Comparison of ENCODE assay signal across 8 cellular contexts in genomic region chr11:123653997-123654565, GRCh38. TPM values are rescaled to one million over a fixed set of nuclear protein-coding genes. Genes with fewer than 3 reads are reported as not detected.
DNase-seq lines count a peak whose midpoint lies in the region; ATAC-seq and TF ChIP-seq lines count a peak whose summit lies in the region.

No MANE protein-coding gene starts in this region.

- no peaks in the 10 kb centered on the region for H3K36me3 ChIP-seq in KMS-11 (ENCODE audit: insufficient read depth)
- no peaks in the 10 kb centered on the region for H3K36me3 ChIP-seq in uterus

- H3K9me3 Mint-ChIP-seq in naive thymus-derived CD8-positive, alpha-beta T cell: peaks cover 0 to 18% (median 7%) of the 10 kb centered on the region in 9 donors

- peak overlapping the region; percentile 44; the same call in 1 of the 2 replicates for H3K4me2 ChIP-seq in KMS-11

- H4K20me1 ChIP-seq in KMS-11 (ENCODE audit: insufficient read depth): no peaks in the 10 kb centered on the region

- H3K27me3 ChIP-seq in KMS-11 (ENCODE audit: insufficient read depth, low read depth): no peaks in the 10 kb centered on the region
- no peaks in the 10 kb centered on the region for H3K27me3 ChIP-seq in uterus

- peak; percentile 71 for ATAC-seq in naive thymus-derived CD8-positive, alpha-beta T cell
- ATAC-seq in GM19395 (IDR thresholded peaks at IDR 0.05; ENCODE audit: unreplicated experiment) (no peak), HG02798 (IDR thresholded peaks at IDR 0.05; ENCODE audit: poor library complexity, unreplicated experiment) (no peak)

- peaks cover 0 to 15% (median 4%) of the 10 kb centered on the region in 3 donors for H3K36me3 Mint-ChIP-seq in naive thymus-derived CD8-positive, alpha-beta T cell

- peak overlapping the region; percentile 92 for H2AFZ ChIP-seq in KMS-11 (ENCODE audit: low read depth)

- H3K4me3 Mint-ChIP-seq in naive thymus-derived CD8-positive, alpha-beta T cell: peak overlapping the region; percentile 36 to 71 (median 61)

- H3K27ac Mint-ChIP-seq in naive thymus-derived CD8-positive, alpha-beta T cell: no peak overlapping the region

- intact Hi-C loops in uterus (cut with DNase I; ENCODE audit: low total_unique reads): no loop called here

- no peaks in the 10 kb centered on the region for H3K9me3 ChIP-seq in uterus

- POLR2A ChIA-PET in GM10248 (lab: Yijun Ruan, JAX): interaction anchor here (0.5 kb wide), 1 partner anchor 34 kb away, joined by 4 read pairs; no protein-coding TSS in a partner anchor
- POLR2A ChIA-PET in naive thymus-derived CD8-positive, alpha-beta T cell (lab: Charles Lee): no interaction called here

- H3K79me2 ChIP-seq in KMS-11 (ENCODE audit: insufficient read depth, low read depth): no peaks in the 10 kb centered on the region

- TF ChIP-seq CTCF in GM10248 (IDR thresholded peaks at IDR 0.05; ENCODE audit: control extremely low read depth, extremely low read depth, low read depth, missing control alignments): no peak
- no peak for TF ChIP-seq CTCF in KMS-11 (conservative IDR thresholded peaks at IDR 0.05; ENCODE audit: low read depth, low read length)
- no peak for TF ChIP-seq CTCF in fibroblast of mammary gland (conservative IDR thresholded peaks at IDR 0.05; ENCODE audit: control insufficient read depth, insufficient read depth, low read depth, low read length)
- TF ChIP-seq CTCF in uterus (IDR thresholded peaks at IDR 0.05): no peak

- CTCF ChIA-PET in GM10248 (lab: Yijun Ruan, JAX): interaction anchor here (1.3 to 3.6 kb wide), 6 partner anchors 11 to 57 kb away, joined by 3 to 13 read pairs (median 6); no protein-coding TSS in a partner anchor

- DNase-seq in GM10248 (ENCODE audit: extremely low spot score) (peak; percentile 67), fibroblast of mammary gland (ENCODE audit: low read depth) (peak; percentile 18), uterus (peak in 1 of 2 donors; percentile 50)
- DNase-seq in activated CD8-positive, alpha-beta memory T cell treated with anti-CD3 and anti-CD28 coated beads for 48 hours (ENCODE audit: low read depth in 2 of 3, low spot score in 2 of 3): peak in 2 of 3 experiments; percentile 4 to 21
- DNase-seq in naive thymus-derived CD8-positive, alpha-beta T cell: peak in 5 of 10 donors; percentile 12 to 40 (median 31)

- H3K4me1 Mint-ChIP-seq in naive thymus-derived CD8-positive, alpha-beta T cell: peaks cover 7 to 17% (median 12%) of the 10 kb centered on the region in 4 donors

- no peak for TF ChIP-seq POLR2A in uterus (IDR thresholded peaks at IDR 0.05)

- no peak overlapping the region for H3K9ac ChIP-seq in KMS-11

- H3K27ac ChIP-seq in KMS-11 (no peak overlapping the region), uterus (peak overlapping the region; percentile 4 to 60)

- H3K4me3 ChIP-seq in KMS-11 (IDR thresholded peaks at IDR 0.05; ENCODE audit: insufficient read depth, low read depth, low read length) (no peak overlapping the region), fibroblast of mammary gland (ENCODE audit: control insufficient read depth, low read depth, low read length) (peak overlapping the region; percentile 47), uterus (peak overlapping the region; percentile 34 to 48)

- H3K4me1 ChIP-seq in KMS-11 (ENCODE audit: low read depth, poor library complexity, severe bottlenecking) (no peaks in the 10 kb centered on the region), uterus (peaks cover 0 to 6% of the 10 kb centered on the region in 2 donors)

- peaks cover 26 to 53% (median 41%) of the 10 kb centered on the region in 5 donors for H3K27me3 Mint-ChIP-seq in naive thymus-derived CD8-positive, alpha-beta T cell

RNA-seq across cellular contexts. Expression of gene SCN3B, which starts 0.3 kb away (rescaled TPM):
- total RNA-seq in naive thymus-derived CD8-positive, alpha-beta T cell: not detected
- polyA plus RNA-seq in naive thymus-derived CD8-positive, alpha-beta T cell: not detected
- total RNA-seq in uterus: 1 to 10 TPM in 3 of 4 donors, under 1 TPM in 1; 0.51 to 2.8 (median 2.0) TPM

Comparison
In these comparisons a context has a peak if more than half of its experiments do, and no peak if none do; other contexts are left out.
1. ATAC-seq: peak in naive thymus-derived CD8-positive, alpha-beta T cell (2 of 2); none in GM19395 (single experiment) and HG02798 (single experiment).